In the genomic region with DNA sequence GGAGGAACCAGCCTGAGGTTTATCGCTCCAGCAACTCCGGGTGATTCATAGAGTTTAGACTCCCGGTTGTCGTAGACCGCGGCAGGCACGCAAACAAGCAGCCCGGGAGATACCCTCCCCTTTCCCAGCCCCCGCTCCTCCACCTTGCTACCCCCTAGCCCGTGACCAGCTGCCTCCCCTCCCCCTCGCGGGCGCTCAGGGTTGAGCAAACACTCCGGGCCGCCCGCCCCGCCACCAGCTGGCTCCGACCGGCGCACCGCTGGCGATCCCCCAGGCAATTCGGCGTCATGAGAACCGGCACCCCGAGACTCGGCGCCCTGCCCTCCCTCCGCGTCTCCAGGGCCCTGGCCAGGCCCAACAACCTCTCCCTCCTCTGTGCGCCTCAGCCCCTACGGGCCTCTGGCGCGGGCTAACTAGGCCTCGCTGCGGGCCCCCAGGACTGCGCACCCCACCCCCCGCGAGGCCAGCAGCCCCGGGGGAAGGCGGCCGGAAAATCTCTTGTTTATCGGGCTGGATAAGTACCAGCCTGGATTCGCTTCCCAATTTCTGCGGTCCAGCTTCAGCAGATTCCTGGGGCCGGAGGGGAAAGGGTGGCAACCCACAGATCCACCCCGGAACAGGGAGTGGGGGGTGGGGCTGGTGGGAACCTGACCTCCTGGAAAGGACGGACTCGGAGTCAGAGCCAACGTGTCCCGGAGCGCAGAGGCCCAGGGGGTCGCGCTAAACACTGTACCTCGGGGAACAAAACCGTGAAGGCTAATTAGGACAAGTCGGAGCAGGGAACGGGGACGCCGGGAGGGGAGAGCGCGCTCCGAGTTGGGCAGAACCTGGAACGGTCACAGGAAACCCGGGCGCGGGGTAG, we compare ENCODE assay signal across 8 cellular contexts. TPM values are rescaled to one million over a fixed set of nuclear protein-coding genes. Genes with fewer than 3 reads are reported as not detected.
DNase-seq lines count a peak whose midpoint lies in the region; ATAC-seq and TF ChIP-seq lines count a peak whose summit lies in the region.

No MANE protein-coding gene starts in this region.

- peak; percentile 46 for ATAC-seq in GM18517 (IDR thresholded peaks at IDR 0.05; ENCODE audit: unreplicated experiment)
- ATAC-seq in esophagus mucosa: peak; percentile 63

- intact Hi-C loops in uterus (cut with DNase I; ENCODE audit: low total_unique reads): no loop called here

- H3K27me3 ChIP-seq in mucosa of rectum (ENCODE audit: control insufficient read depth in 2 of 2, insufficient read depth in 2 of 2, low read length in 2 of 2) (no peaks in the 10 kb centered on the region), uterus (no peaks in the 10 kb centered on the region)

- no peak for TF ChIP-seq CTCF in AG10803 (conservative IDR thresholded peaks at IDR 0.05; ENCODE audit: low read length)
- TF ChIP-seq CTCF in uterus (IDR thresholded peaks at IDR 0.05): no peak

- peak overlapping the region; percentile 36 for H3K4me3 ChIP-seq in AG10803 (ENCODE audit: low read length)
- peak overlapping the region; percentile 81 to 85 for H3K4me3 ChIP-seq in mucosa of rectum (ENCODE audit: low read length in 2 of 2)
- peak overlapping the region; percentile 41 to 62 for H3K4me3 ChIP-seq in uterus

- peak in 1 of 2 donors; percentile 66 for TF ChIP-seq POLR2A in uterus (IDR thresholded peaks at IDR 0.05)

- peak overlapping the region; percentile 94 to 97 for H3K9ac ChIP-seq in mucosa of rectum (ENCODE audit: low read depth in 1 of 2, low read length in 2 of 2)

- peak overlapping the region; percentile 99 for H3K27ac ChIP-seq in mucosa of rectum (ENCODE audit: low read depth in 2 of 2, low read length in 2 of 2)
- H3K27ac ChIP-seq in uterus: peak overlapping the region; percentile 83 to 94

- H3K36me3 ChIP-seq in mucosa of rectum (ENCODE audit: control insufficient read depth in 2 of 2, insufficient read depth in 2 of 2, low read length in 2 of 2) (no peaks in the 10 kb centered on the region), uterus (no peaks in the 10 kb centered on the region)

- DNase-seq in AG10803 (ENCODE audit: low read depth): peak; percentile 42
- peak; percentile 75 for DNase-seq in HuH-7.5 (ENCODE audit: low spot score)
- peak; percentile 93 for DNase-seq in SHP77 treated with DMSO at 0.1 percent for 48 hours (lab: John Stamatoyannopoulos, UW)
- DNase-seq in uterus: peak; percentile 91
- DNase-seq in superior temporal gyrus (ENCODE audit: extremely low spot score): no peak

- H3K4me1 ChIP-seq in mucosa of rectum (ENCODE audit: control insufficient read depth in 2 of 2, insufficient read depth in 2 of 2, low read length in 2 of 2) (peaks cover 40 to 55% of the 10 kb centered on the region in 2 donors), uterus (no peaks in the 10 kb centered on the region)

- H3K9me3 ChIP-seq in mucosa of rectum (ENCODE audit: control insufficient read depth in 2 of 2, low read length in 2 of 2) (no peaks in the 10 kb centered on the region), uterus (no peaks in the 10 kb centered on the region)

RNA-seq across cellular contexts. Expression of a gene that starts 1.0 kb away (rescaled TPM):
- total RNA-seq in esophagus mucosa: 13.0 TPM
- total RNA-seq in uterus: 10 to 100 TPM in 3 of 4 donors, 1 to 10 TPM in 1; 2.8 to 56.8 (median 27.6) TPM

RNA-seq across cellular contexts. Expression of a gene that starts 35.5 kb away (rescaled TPM):
- 0.64 TPM for total RNA-seq in esophagus mucosa
- total RNA-seq in uterus: 10 to 100 TPM in 1 of 4 donors, 1 to 10 TPM in 2, not detected in 1; 3.2 to 10.9 (median 4.0) TPM
